ENCODE assay signal across 17 cellular contexts in genomic region chr14:92654206-92654901, GRCh38.
DNase-seq lines count a peak whose midpoint lies in the region; ATAC-seq and TF ChIP-seq lines count a peak whose summit lies in the region.
"Had no signal": no experiment of that assay in that cellular context is flagged by ENCODE, and none has a peak within 500 bp of the region (broad histone marks: within the 10 kb centered on the region; RNA-seq: fewer than 3 reads in every experiment).

No MANE protein-coding gene starts in this region.

- no peak for ATAC-seq in stimulated activated naive CD8-positive, alpha-beta T cell treated with anti-CD3 and anti-CD28 coated beads, Interleukin-15, Interleukin-2, amounts not matched to agents 100 U/mL and 50 U/mL, for 24 hours
- no peak for ATAC-seq in natural killer cell treated with Interleukin-12 subunit alpha and Interleukin-12 subunit beta and Interleukin-15 and Interleukin-18, amount 100 ng/mL, for 72 hours
- ATAC-seq in GM21576 (IDR thresholded peaks at IDR 0.05; ENCODE audit: unreplicated experiment), result no peak
- ATAC-seq in HG02981 (IDR thresholded peaks at IDR 0.05; ENCODE audit: unreplicated experiment), result no peak
- ATAC-seq: left ventricle myocardium superior had no signal

- peak overlapping the region in 1 of 2 donors; percentile 43 for H3K27ac ChIP-seq in uterus

- no peaks in the 10 kb centered on the region for H3K9me3 Mint-ChIP-seq in stimulated activated naive CD8-positive, alpha-beta T cell treated with anti-CD3 and anti-CD28 coated beads, Interleukin-15, Interleukin-2, amounts not matched to agents 100 ng/mL and 50 ng/mL, for 24 hours
- H3K9me3 Mint-ChIP-seq in activated naive CD8-positive, alpha-beta T cell (ENCODE audit: low read depth), result no peaks in the 10 kb centered on the region
- H3K9me3 Mint-ChIP-seq in natural killer cell treated with Interleukin-12 subunit alpha and Interleukin-12 subunit beta and Interleukin-15 and Interleukin-18, amount 100 ng/mL, for 72 hours, result no peaks in the 10 kb centered on the region
- H3K9me3 Mint-ChIP-seq: type B pancreatic cell had no signal

- peaks cover 56% of the 10 kb centered on the region for H3K36me3 Mint-ChIP-seq in stimulated activated naive CD8-positive, alpha-beta T cell treated with anti-CD3 and anti-CD28 coated beads, Interleukin-15, Interleukin-2, amounts not matched to agents 100 ng/mL and 50 ng/mL, for 24 hours (ENCODE audit: low read depth)
- H3K36me3 Mint-ChIP-seq in activated naive CD8-positive, alpha-beta T cell, result peaks cover 14% of the 10 kb centered on the region
- peaks cover 26% of the 10 kb centered on the region for H3K36me3 Mint-ChIP-seq in natural killer cell treated with Interleukin-12 subunit alpha and Interleukin-12 subunit beta and Interleukin-15 and Interleukin-18, amount 100 ng/mL, for 72 hours

- peak overlapping the region; percentile 98 for H3K27ac Mint-ChIP-seq in stimulated activated naive CD8-positive, alpha-beta T cell treated with anti-CD3 and anti-CD28 coated beads, Interleukin-15, Interleukin-2, amounts not matched to agents 100 ng/mL and 50 ng/mL, for 24 hours
- H3K27ac Mint-ChIP-seq in activated naive CD8-positive, alpha-beta T cell, result peak overlapping the region; percentile 96
- peak overlapping the region; percentile 95 to 99 for H3K27ac Mint-ChIP-seq in natural killer cell treated with Interleukin-12 subunit alpha and Interleukin-12 subunit beta and Interleukin-15 and Interleukin-18, amount 100 ng/mL, for 72 hours
- H3K27ac Mint-ChIP-seq: type B pancreatic cell had no signal

- H3K4me3 Mint-ChIP-seq in stimulated activated naive CD8-positive, alpha-beta T cell treated with anti-CD3 and anti-CD28 coated beads, Interleukin-15, Interleukin-2, amounts not matched to agents 100 ng/mL and 50 ng/mL, for 24 hours, result peak overlapping the region; percentile 99
- H3K4me3 Mint-ChIP-seq in activated naive CD8-positive, alpha-beta T cell, result peak overlapping the region; percentile 98
- H3K4me3 Mint-ChIP-seq in natural killer cell treated with Interleukin-12 subunit alpha and Interleukin-12 subunit beta and Interleukin-15 and Interleukin-18, amount 100 ng/mL, for 72 hours, result peak overlapping the region; percentile 94
- H3K4me3 Mint-ChIP-seq: type B pancreatic cell had no signal

- no peak for DNase-seq in stimulated activated naive CD8-positive, alpha-beta T cell treated with anti-CD3 and anti-CD28 coated beads, Interleukin-15, Interleukin-2, amounts not matched to agents 100 U/mL and 50 U/mL, for 24 hours
- no peak for DNase-seq in natural killer cell treated with Interleukin-12 subunit alpha and Interleukin-12 subunit beta and Interleukin-15 and Interleukin-18, amount 100 ng/mL, for 72 hours (ENCODE audit: low spot score)
- DNase-seq in OCI-M2 (lab: John Stamatoyannopoulos, UW; ENCODE audit: unreplicated experiment), result no peak
- no peak for DNase-seq in uterus
- DNase-seq: anterior cingulate cortex, DMS79, Karpas-422, left ventricle myocardium superior, NCI-H1694, NCI-H524 treated with DMSO at 0.1 percent for 48 hours, Peyer's patch had no signal

- no peak for TF ChIP-seq CTCF in uterus (IDR thresholded peaks at IDR 0.05)

- H3K4me1 Mint-ChIP-seq in stimulated activated naive CD8-positive, alpha-beta T cell treated with anti-CD3 and anti-CD28 coated beads, Interleukin-15, Interleukin-2, amounts not matched to agents 100 ng/mL and 50 ng/mL, for 24 hours (ENCODE audit: low read depth), result peaks cover 84% of the 10 kb centered on the region
- H3K4me1 Mint-ChIP-seq in activated naive CD8-positive, alpha-beta T cell (ENCODE audit: low read depth), result peaks cover 87% of the 10 kb centered on the region
- H3K4me1 Mint-ChIP-seq in natural killer cell treated with Interleukin-12 subunit alpha and Interleukin-12 subunit beta and Interleukin-15 and Interleukin-18, amount 100 ng/mL, for 72 hours (ENCODE audit: low read depth in 2 of 2), result peaks cover 81 to 93% of the 10 kb centered on the region in 2 donors

- no peaks in the 10 kb centered on the region for H3K36me3 ChIP-seq in uterus

- intact Hi-C loops in uterus (cut with DNase I; ENCODE audit: low total_unique reads), result no loop called here

- H3K27me3 ChIP-seq in uterus, result no peaks in the 10 kb centered on the region
- H3K27me3 ChIP-seq: Peyer's patch had no signal

- TF ChIP-seq POLR2A in uterus (IDR thresholded peaks at IDR 0.05), result no peak

- no peak overlapping the region for H3K4me3 ChIP-seq in uterus
- H3K4me3 ChIP-seq: smooth muscle cell had no signal

- no peaks in the 10 kb centered on the region for H3K27me3 Mint-ChIP-seq in stimulated activated naive CD8-positive, alpha-beta T cell treated with anti-CD3 and anti-CD28 coated beads, Interleukin-15, Interleukin-2, amounts not matched to agents 100 ng/mL and 50 ng/mL, for 24 hours
- no peaks in the 10 kb centered on the region for H3K27me3 Mint-ChIP-seq in activated naive CD8-positive, alpha-beta T cell
- H3K27me3 Mint-ChIP-seq in natural killer cell treated with Interleukin-12 subunit alpha and Interleukin-12 subunit beta and Interleukin-15 and Interleukin-18, amount 100 ng/mL, for 72 hours, result no peaks in the 10 kb centered on the region
- H3K27me3 Mint-ChIP-seq: type B pancreatic cell had no signal

- H3K9me3 ChIP-seq in uterus, result no peaks in the 10 kb centered on the region
- H3K9me3 ChIP-seq: Peyer's patch had no signal

- peaks cover 1 to 5% of the 10 kb centered on the region in 2 donors for H3K4me1 ChIP-seq in uterus
